ENCODE assay signal across 8 cellular contexts in genomic region chr2:264493-265468, GRCh38. TPM values are rescaled to one million over a fixed set of nuclear protein-coding genes. Genes with fewer than 3 reads are reported as not detected.
DNase-seq lines count a peak whose midpoint lies in the region; ATAC-seq and TF ChIP-seq lines count a peak whose summit lies in the region.

ACP1 (plus strand) TSS chr2:264947; CDS start chr2:264965, 18 bp downstream.

- H3K27ac ChIP-seq in hepatocyte (peak within 1 kb of the TSS; percentile 99), aorta (ENCODE audit: low read depth in 1 of 2, low read length in 2 of 2) (no peak within 1 kb of the TSS)

- DNase-seq in NCI-H2081 (lab: John Stamatoyannopoulos, UW) (peak; percentile 97 to 98), T-helper 9 cell (peak; percentile 93), astrocyte of the cerebellum (ENCODE audit: low read depth) (peak; percentile 85), hepatocyte (ENCODE audit: low spot score) (peak; percentile 99), renal cortical epithelial cell (ENCODE audit: low read depth) (peak; percentile 87), aorta (peak; percentile 96 to 97)

- no peaks in the 10 kb centered on the region for H3K9me2 ChIP-seq in hepatocyte (replicated peaks; ENCODE audit: insufficient read depth)

- H2AFZ ChIP-seq in hepatocyte: peak within 1 kb of the TSS; percentile 90

- H3K79me2 ChIP-seq in hepatocyte: peaks cover 80% of the 10 kb centered on the region

- peak within 1 kb of the TSS; percentile 97 for H3K4me2 ChIP-seq in hepatocyte

- TF ChIP-seq CTCF in astrocyte of the cerebellum (IDR thresholded peaks at IDR 0.05; ENCODE audit: low read depth, low read length, missing control alignments): no peak
- TF ChIP-seq CTCF in hepatocyte (IDR thresholded peaks at IDR 0.05; ENCODE audit: poor library complexity): peak; percentile 17

- ATAC-seq in GM18517 (IDR thresholded peaks at IDR 0.05; ENCODE audit: unreplicated experiment) (peak; percentile 88), HG03039 (IDR thresholded peaks at IDR 0.05; ENCODE audit: unreplicated experiment) (peak; percentile 80), aorta (ENCODE audit: low FRiP score) (peak; percentile 98)

- WGBS in hepatocyte (ENCODE audit: low lambda C conversion rate, missing lambda C conversion rate): 2% methylated on average over 55 of the region's 73 CpGs
- 0 to 1% methylated on average over 59 to 73 of the region's 73 CpGs for WGBS in aorta, 2 donors

- no peaks in the 10 kb centered on the region for H3K27me3 ChIP-seq in hepatocyte
- no peaks in the 10 kb centered on the region for H3K27me3 ChIP-seq in aorta (ENCODE audit: control insufficient read depth in 1 of 2, insufficient read depth in 2 of 2, low read length in 1 of 2)

- H3K4me3 ChIP-seq in astrocyte of the cerebellum (ENCODE audit: low read depth, low read length) (peak within 1 kb of the TSS; percentile 91), hepatocyte (peak within 1 kb of the TSS; percentile 71), aorta (ENCODE audit: low read length in 2 of 2) (peak within 1 kb of the TSS; percentile 37 to 66)

- H3K36me3 ChIP-seq in hepatocyte (replicated peaks; ENCODE audit: insufficient read depth, low read depth) (no peaks in the 10 kb centered on the region), aorta (ENCODE audit: control insufficient read depth in 1 of 2, insufficient read depth in 2 of 2, low read length in 1 of 2) (peaks cover 0 to 2% of the 10 kb centered on the region in 2 donors)

- peaks cover 41% of the 10 kb centered on the region for H4K20me1 ChIP-seq in hepatocyte (ENCODE audit: insufficient read depth, poor library complexity, severe bottlenecking)

- intact Hi-C loops in aorta (cut with DNase I): no loop called here

- H3K9me3 ChIP-seq in hepatocyte (ENCODE audit: low read depth) (no peaks in the 10 kb centered on the region), aorta (ENCODE audit: control insufficient read depth, low read length) (no peaks in the 10 kb centered on the region)

- peaks cover 27% of the 10 kb centered on the region for H3K4me1 ChIP-seq in hepatocyte (ENCODE audit: insufficient read depth)
- H3K4me1 ChIP-seq in aorta (ENCODE audit: control insufficient read depth in 1 of 2, insufficient read depth in 2 of 2, low read length in 2 of 2): no peaks in the 10 kb centered on the region

- in situ Hi-C loops in astrocyte of the cerebellum (cut with HindIII; ENCODE audit: low sequenced_read_pairs): no loop called here

RNA-seq across cellular contexts. Expression of gene ACP1, which starts in this region (rescaled TPM):
- total RNA-seq in hepatocyte (175 and 203 TPM in 2 replicates), renal cortical epithelial cell (117 and 127 TPM in 2 replicates), aorta (10 to 100 TPM; 49.8 to 56.5 TPM)
- polyA plus RNA-seq in hepatocyte (193 and 194 TPM in 2 replicates), aorta (100 to 1,000 TPM in 1 of 2 donors, 10 to 100 TPM in 1; 75.6 to 130 TPM)
